Comparison of ENCODE assay signal across 16 cellular contexts in genomic region chr7:110676785-110677184, GRCh38.
DNase-seq lines count a peak whose midpoint lies in the region; ATAC-seq, FAIRE-seq and TF ChIP-seq lines count a peak whose summit lies in the region.
"Had no signal": no experiment of that assay in that cellular context is flagged by ENCODE, and none has a peak within 500 bp of the region (broad histone marks: within the 10 kb centered on the region; RNA-seq: fewer than 3 reads in every experiment).

No MANE protein-coding gene starts in this region.

- H3K27ac ChIP-seq in HEK293 (ENCODE audit: extremely low read depth, low read depth, low read length) (no peak overlapping the region), thyroid gland (no peak overlapping the region)

- TF ChIP-seq POLR2A in NB4 (IDR thresholded peaks at IDR 0.05; ENCODE audit: extremely low read depth, insufficient read length) (no peak), thyroid gland (IDR thresholded peaks at IDR 0.05) (no peak)

- POLR2A ChIA-PET in HEK293 (lab: Yijun Ruan, JAX) = no interaction called here

- no peak for TF ChIP-seq CTCF in HEK293 (tag by site-specific recombination; IDR thresholded peaks at IDR 0.05)
- TF ChIP-seq CTCF in NB4 (IDR thresholded peaks at IDR 0.05; ENCODE audit: low read depth, low read length) = no peak
- TF ChIP-seq CTCF in fibroblast of villous mesenchyme (IDR thresholded peaks at IDR 0.05; ENCODE audit: insufficient read depth, low read depth, low read length) = no peak
- TF ChIP-seq CTCF in progenitor cell of endocrine pancreas (IDR thresholded peaks at IDR 0.05; ENCODE audit: unreplicated experiment) = no peak
- no peak for TF ChIP-seq CTCF in thyroid gland (IDR thresholded peaks at IDR 0.05)
- no peak for TF ChIP-seq CTCF in D721Med (IDR thresholded peaks at IDR 0.05; ENCODE audit: insufficient read depth, missing control alignments)

- H3K27ac Mint-ChIP-seq in progenitor cell of endocrine pancreas = peak overlapping the region; percentile 89
- H3K27ac Mint-ChIP-seq: B cell; CD4-positive, alpha-beta memory T cell; H9 had no signal

- H3K27me3 Mint-ChIP-seq in progenitor cell of endocrine pancreas = no peaks in the 10 kb centered on the region
- H3K27me3 Mint-ChIP-seq: B cell; CD4-positive, alpha-beta memory T cell had no signal

- H3K36me3 ChIP-seq in HEK293 (ENCODE audit: control insufficient read depth in 2 of 2, insufficient read depth in 1 of 2, low read length in 2 of 2) (no peaks in the 10 kb centered on the region), thyroid gland (no peaks in the 10 kb centered on the region)

- H3K9me3 Mint-ChIP-seq in progenitor cell of endocrine pancreas (ENCODE audit: low read depth) = peaks cover 37% of the 10 kb centered on the region

- WGBS in thyroid gland, 2 donors = 92 to 100% methylated on average over 2 of the region's 2 CpGs

- H3K36me3 Mint-ChIP-seq in progenitor cell of endocrine pancreas (ENCODE audit: insufficient read depth) = peaks cover 34% of the 10 kb centered on the region

- H3K4me3 ChIP-seq in HEK293 (ENCODE audit: low read depth, low read length) = no peak overlapping the region
- H3K4me3 ChIP-seq in NB4 (ENCODE audit: low read depth, low read length) = no peak overlapping the region
- H3K4me3 ChIP-seq in fibroblast of villous mesenchyme (ENCODE audit: low read depth, low read length) = no peak overlapping the region
- H3K4me3 ChIP-seq in thyroid gland (replicated peaks in 1 of 3) = no peak overlapping the region

- H3K4me1 ChIP-seq in HEK293 (ENCODE audit: control insufficient read depth, insufficient read depth, low read length) = no peaks in the 10 kb centered on the region
- H3K4me1 ChIP-seq in thyroid gland = no peaks in the 10 kb centered on the region

- FAIRE-seq in D721Med (lab: Jason Lieb, UNC) = no peak
- FAIRE-seq: A204.1, GM12891 had no signal

- CTCF ChIA-PET in HEK293 (lab: Yijun Ruan, JAX) = no interaction called here

- intact Hi-C loops in thyroid gland (cut with DNase I) = no loop called here
- intact Hi-C loops in Right ventricle myocardium superior (cut with DNase I) = no loop called here

- peaks cover 15% of the 10 kb centered on the region for H3K4me1 Mint-ChIP-seq in progenitor cell of endocrine pancreas (ENCODE audit: low read depth)
- H3K4me1 Mint-ChIP-seq: B cell; CD4-positive, alpha-beta memory T cell; H9 had no signal

- no peak for ATAC-seq in Right ventricle myocardium superior (ENCODE audit: poor library complexity)

- no peaks in the 10 kb centered on the region for H3K27me3 ChIP-seq in thyroid gland

- peak; percentile 10 for DNase-seq in NB4 (ENCODE audit: low read depth)
- peak; percentile 8 for DNase-seq in fibroblast of villous mesenchyme (ENCODE audit: low read depth)
- DNase-seq in progenitor cell of endocrine pancreas (ENCODE audit: low spot score, unreplicated experiment) = no peak
- no peak for DNase-seq in thyroid gland
- no peak for DNase-seq in D721Med (ENCODE audit: insufficient read length, low spot score)
- no peak for DNase-seq in Right ventricle myocardium superior
- DNase-seq: C1 segment of cervical spinal cord; CD4-positive, alpha-beta memory T cell; DMS79; GOT3; H9; KBM-7 had no signal

- no peak overlapping the region for H3K4me3 Mint-ChIP-seq in progenitor cell of endocrine pancreas (ENCODE audit: low read depth)
- H3K4me3 Mint-ChIP-seq: B cell; CD4-positive, alpha-beta memory T cell; H9 had no signal

- H3K9me3 ChIP-seq in HEK293 (ENCODE audit: control insufficient read depth, insufficient read depth, low read depth, low read length) (no peaks in the 10 kb centered on the region), thyroid gland (no peaks in the 10 kb centered on the region)

TF ChIP-seq in HEK293, 187 proteins besides CTCF, POLR2A, EP300 and RAD21:
- TF ChIP-seq ZNF19 (tag by site-specific recombination; IDR thresholded peaks at IDR 0.05; ENCODE audit: low read depth) = no peak
- peak; percentile 24; the same call in 1 of the 2 replicates for TF ChIP-seq SCRT1 (tag by site-specific recombination; IDR thresholded peaks at IDR 0.05; ENCODE audit: borderline replicate concordance)
- TF ChIP-seq ZNF280D (tag by site-specific recombination; IDR thresholded peaks at IDR 0.05) = no peak
- no peak for TF ChIP-seq ZNF624 (tag by site-specific recombination; IDR thresholded peaks at IDR 0.05)
- TF ChIP-seq ZBTB17 (tag by site-specific recombination; IDR thresholded peaks at IDR 0.05) = no peak
- TF ChIP-seq ZNF621 (tag by site-specific recombination; IDR thresholded peaks at IDR 0.05) = no peak
- no peak for TF ChIP-seq ZBTB20 (tag by site-specific recombination; IDR thresholded peaks at IDR 0.05)
- peak; percentile 81 for TF ChIP-seq SCRT2 (tag by site-specific recombination; IDR thresholded peaks at IDR 0.05)
- TF ChIP-seq ZNF132 (tag by site-specific recombination; IDR thresholded peaks at IDR 0.05; ENCODE audit: borderline replicate concordance) = no peak

Comparison
In these comparisons a context has a peak if more than half of its experiments do, and no peak if none do; other contexts are left out.
1. DNase-seq: peak in NB4 (single experiment) and fibroblast of villous mesenchyme (single experiment); none in progenitor cell of endocrine pancreas (single experiment), thyroid gland (0 of 2), D721Med (single experiment) and Right ventricle myocardium superior (single experiment).